Comparison of ENCODE assay signal across 20 cellular contexts in the genomic region with DNA sequence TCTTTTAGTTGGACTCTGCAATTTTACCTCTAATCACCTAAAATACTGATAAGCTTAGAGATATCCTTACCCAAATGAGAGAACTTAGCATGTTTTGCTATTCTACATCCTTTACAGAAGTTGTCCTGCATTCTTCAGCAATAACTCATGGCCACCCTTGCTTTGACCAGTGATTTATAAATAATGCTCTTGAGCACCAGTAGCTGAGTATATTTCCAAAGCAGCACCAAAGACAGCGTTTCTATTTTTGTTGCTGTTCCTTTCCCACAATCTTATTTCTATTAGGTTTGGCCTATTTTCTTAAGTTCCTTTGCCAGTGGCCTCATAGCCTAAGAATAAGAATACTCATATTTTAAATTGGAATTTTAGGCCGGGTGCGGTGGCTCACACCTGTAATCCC.
"Had no signal": no experiment of that assay in that cellular context is flagged by ENCODE, and none has a peak within 500 bp of the region (broad histone marks: within the 10 kb centered on the region; RNA-seq: fewer than 3 reads in every experiment).

No MANE protein-coding gene starts in this region.

- H3K27me3 Mint-ChIP-seq: activated B cell treated with CpG ODN at 0.5 μM for 24 hours; activated CD4-positive, alpha-beta memory T cell treated with anti-CD3 and anti-CD28 coated beads, Interleukin-2, amount 10 ng/mL, durations not matched to agents 7 days and 5 days; activated T-cell treated with anti-CD3 and anti-CD28 coated beads, Interleukin-2, amount 50 U/mL, for 24 hours; memory B cell; naive B cell; progenitor cell of endocrine pancreas; stimulated activated naive CD8-positive, alpha-beta T cell treated with anti-CD3 and anti-CD28 coated beads, Interleukin-15, Interleukin-2, amounts not matched to agents 100 ng/mL and 50 ng/mL, for 24 hours; T-cell had no signal

- H3K27me3 ChIP-seq: colonic mucosa, upper lobe of right lung had no signal

- H3K9me3 Mint-ChIP-seq: activated B cell treated with CpG ODN at 0.5 μM for 24 hours; activated CD4-positive, alpha-beta memory T cell treated with anti-CD3 and anti-CD28 coated beads, Interleukin-2, amount 10 ng/mL, durations not matched to agents 7 days and 5 days; activated T-cell treated with anti-CD3 and anti-CD28 coated beads, Interleukin-2, amount 50 U/mL, for 24 hours; activated T-helper 2 cell treated with anti-CD3 and anti-CD28 coated beads, Interferon-gamma antibody, Interleukin-2, Interleukin-4, amounts not matched to agents 10 μg/mL and 5 μg/mL and 100 μg/mL, durations not matched to agents 14 hours and 24 hours and 36 hours; memory B cell; naive B cell; neural crest cell; stimulated activated naive CD8-positive, alpha-beta T cell treated with anti-CD3 and anti-CD28 coated beads, Interleukin-15, Interleukin-2, amounts not matched to agents 100 ng/mL and 50 ng/mL, for 24 hours; T-cell had no signal

- DNase-seq: activated B cell treated with CpG ODN at 0.5 μM for 24 hours; activated CD4-positive, alpha-beta memory T cell treated with anti-CD3 and anti-CD28 coated beads, Interleukin-2, amount 10 ng/mL, durations not matched to agents 7 days and 5 days; activated CD4-positive, alpha-beta T cell treated with anti-CD3 and anti-CD28 coated beads for 48 hours; activated naive CD4-positive, alpha-beta T cell treated with Interleukin-2 at 50 U/mL for 16 hours; activated T-cell treated with anti-CD3 and anti-CD28 coated beads, Interleukin-2, amount 50 U/mL, for 24 hours; caudate nucleus; colonic mucosa; foreskin melanocyte; kidney glomerular epithelial cell; mucosa of descending colon; naive B cell; T-cell; T-helper 9 cell; upper lobe of right lung had no signal

- H3K9me3 ChIP-seq: colonic mucosa, mucosa of descending colon, upper lobe of right lung had no signal

- H3K4me3 Mint-ChIP-seq: activated B cell treated with CpG ODN at 0.5 μM for 24 hours; activated CD4-positive, alpha-beta memory T cell treated with anti-CD3 and anti-CD28 coated beads, Interleukin-2, amount 10 ng/mL, durations not matched to agents 7 days and 5 days; activated T-cell treated with anti-CD3 and anti-CD28 coated beads, Interleukin-2, amount 50 U/mL, for 24 hours; memory B cell; neural crest cell; stimulated activated naive CD8-positive, alpha-beta T cell treated with anti-CD3 and anti-CD28 coated beads, Interleukin-15, Interleukin-2, amounts not matched to agents 100 ng/mL and 50 ng/mL, for 24 hours; T-cell had no signal

- H3K4me1 ChIP-seq: colonic mucosa, upper lobe of right lung had no signal

- H3K4me1 Mint-ChIP-seq: activated B cell treated with CpG ODN at 0.5 μM for 24 hours; activated CD4-positive, alpha-beta memory T cell treated with anti-CD3 and anti-CD28 coated beads, Interleukin-2, amount 10 ng/mL, durations not matched to agents 7 days and 5 days; memory B cell; neural crest cell had no signal

- H3K27ac Mint-ChIP-seq: activated B cell treated with CpG ODN at 0.5 μM for 24 hours; activated CD4-positive, alpha-beta memory T cell treated with anti-CD3 and anti-CD28 coated beads, Interleukin-2, amount 10 ng/mL, durations not matched to agents 7 days and 5 days; activated T-helper 2 cell treated with anti-CD3 and anti-CD28 coated beads, Interferon-gamma antibody, Interleukin-2, Interleukin-4, amounts not matched to agents 10 μg/mL and 5 μg/mL and 100 μg/mL, durations not matched to agents 14 hours and 24 hours and 36 hours; progenitor cell of endocrine pancreas; stimulated activated naive CD8-positive, alpha-beta T cell treated with anti-CD3 and anti-CD28 coated beads, Interleukin-15, Interleukin-2, amounts not matched to agents 100 ng/mL and 50 ng/mL, for 24 hours; T-cell had no signal

- H3K4me3 ChIP-seq: colonic mucosa, mucosa of descending colon, skin epidermis, upper lobe of right lung had no signal

- H3K27ac ChIP-seq: colonic mucosa, upper lobe of right lung had no signal
